In genomic region chr5:9604416-9604815, GRCh38 we compare ENCODE assay signal across 1 cellular context.
TF ChIP-seq lines count a peak whose summit lies in the region.

No MANE protein-coding gene starts in this region.

TF ChIP-seq in H1, 55 proteins besides CTCF, POLR2A, EP300 and RAD21 (continued from another document):
- no peak for TF ChIP-seq MAFK (IDR thresholded peaks at IDR 0.05; ENCODE audit: low read depth, low read length)
- TF ChIP-seq TAF7 (optimal IDR thresholded peaks at IDR 0.05; ENCODE audit: borderline replicate concordance, low read depth, low read length): no peak
- TF ChIP-seq KDM4A (IDR thresholded peaks at IDR 0.05; ENCODE audit: low read depth, low read length, severe bottlenecking): no peak
- TF ChIP-seq ASH2L (IDR thresholded peaks at IDR 0.05; ENCODE audit: low read length): no peak
- no peak for TF ChIP-seq NANOG (IDR thresholded peaks at IDR 0.05; ENCODE audit: insufficient read depth, low read depth, low read length, poor library complexity, severe bottlenecking)
- TF ChIP-seq CHD7 (IDR thresholded peaks at IDR 0.05; ENCODE audit: insufficient replicate concordance, low read length): no peak
- no peak for TF ChIP-seq HDAC2 (IDR thresholded peaks at IDR 0.05; ENCODE audit: borderline replicate concordance in 1 of 2, low read depth in 2 of 2, low read length in 2 of 2)
TF ChIP-seq in H1: peak in this region for 0.
